10 cellular contexts compared by ENCODE assay signal in genomic region chr1:2416403-2416802, GRCh38. TPM values are rescaled to one million over a fixed set of nuclear protein-coding genes. Genes with fewer than 3 reads are reported as not detected.
DNase-seq lines count a peak whose midpoint lies in the region; ATAC-seq lines count a peak whose summit lies in the region.
"Had no signal": no experiment of that assay in that cellular context is flagged by ENCODE, and none has a peak within 500 bp of the region (broad histone marks: within the 10 kb centered on the region; RNA-seq: fewer than 3 reads in every experiment).

No MANE protein-coding gene starts in this region.

- intact Hi-C loops in activated CD4-positive, alpha-beta T cell treated with anti-CD3 and anti-CD28 coated beads for 36 hours (cut with DNase I, micrococcal nuclease) = no loop called here

- no peak for ATAC-seq in activated CD4-positive, alpha-beta T cell treated with anti-CD3 and anti-CD28 coated beads for 36 hours
- peak; percentile 2 for ATAC-seq in stimulated activated naive CD8-positive, alpha-beta T cell treated with anti-CD3 and anti-CD28 coated beads, Interleukin-15, amount 100 ng/mL, for 72 hours
- ATAC-seq in HG02870 (IDR thresholded peaks at IDR 0.05; ENCODE audit: unreplicated experiment) (no peak), HG03460 (IDR thresholded peaks at IDR 0.05; ENCODE audit: unreplicated experiment) (no peak)
- ATAC-seq: pancreas had no signal

- no peaks in the 10 kb centered on the region for H3K36me3 Mint-ChIP-seq in activated CD4-positive, alpha-beta T cell treated with anti-CD3 and anti-CD28 coated beads for 36 hours (ENCODE audit: low read depth)

- H3K9me3 Mint-ChIP-seq in activated CD4-positive, alpha-beta T cell treated with anti-CD3 and anti-CD28 coated beads for 36 hours (ENCODE audit: low read depth) = no peaks in the 10 kb centered on the region
- no peaks in the 10 kb centered on the region for H3K9me3 Mint-ChIP-seq in stimulated activated naive CD8-positive, alpha-beta T cell treated with anti-CD3 and anti-CD28 coated beads, Interleukin-15, amount 100 ng/mL, for 72 hours

- POLR2A ChIA-PET in activated CD4-positive, alpha-beta T cell treated with anti-CD3 and anti-CD28 coated beads for 36 hours (lab: Charles Lee) = interaction anchor here (1.0 kb wide), 1 partner anchor 169 kb away, joined by 4 read pairs; no protein-coding TSS in a partner anchor

- DNase-seq in activated CD4-positive, alpha-beta T cell treated with anti-CD3 and anti-CD28 coated beads for 36 hours = peak; percentile 59
- no peak for DNase-seq in activated CD4-positive, alpha-beta T cell treated with anti-CD3 and anti-CD28 coated beads for 1 hour
- peak; percentile 9 for DNase-seq in T-helper 22 cell (ENCODE audit: low read depth)
- peak; percentile 16 for DNase-seq in effector CD8-positive, alpha-beta T cell (lab: John Stamatoyannopoulos, UW)
- DNase-seq in stimulated activated naive CD8-positive, alpha-beta T cell treated with anti-CD3 and anti-CD28 coated beads, Interleukin-15, amount 100 ng/mL, for 72 hours = peak; percentile 8 to 45
- no peak for DNase-seq in effector CD4-positive, alpha-beta T cell
- DNase-seq: GOT3 had no signal

- peak overlapping the region; percentile 87 for H3K27ac Mint-ChIP-seq in activated CD4-positive, alpha-beta T cell treated with anti-CD3 and anti-CD28 coated beads for 36 hours
- peak overlapping the region in 1 of 2 donors; percentile 68 for H3K27ac Mint-ChIP-seq in stimulated activated naive CD8-positive, alpha-beta T cell treated with anti-CD3 and anti-CD28 coated beads, Interleukin-15, amount 100 ng/mL, for 72 hours

- CTCF ChIA-PET in activated CD4-positive, alpha-beta T cell treated with anti-CD3 and anti-CD28 coated beads for 36 hours (lab: Charles Lee) = interaction anchor here (0.6 to 1.4 kb wide), 8 partner anchors 11 to 505 kb away, joined by 3 to 8 read pairs (median 4); partner anchors contain the start of gene PANK4

- peak overlapping the region; percentile 83 for H3K4me3 Mint-ChIP-seq in activated CD4-positive, alpha-beta T cell treated with anti-CD3 and anti-CD28 coated beads for 36 hours
- peak overlapping the region; percentile 98 for H3K4me3 Mint-ChIP-seq in stimulated activated naive CD8-positive, alpha-beta T cell treated with anti-CD3 and anti-CD28 coated beads, Interleukin-15, amount 100 ng/mL, for 72 hours

- H3K4me1 Mint-ChIP-seq in activated CD4-positive, alpha-beta T cell treated with anti-CD3 and anti-CD28 coated beads for 36 hours = peaks cover 32% of the 10 kb centered on the region
- peaks cover 58% of the 10 kb centered on the region for H3K4me1 Mint-ChIP-seq in stimulated activated naive CD8-positive, alpha-beta T cell treated with anti-CD3 and anti-CD28 coated beads, Interleukin-15, amount 100 ng/mL, for 72 hours

- no peaks in the 10 kb centered on the region for H3K27me3 Mint-ChIP-seq in activated CD4-positive, alpha-beta T cell treated with anti-CD3 and anti-CD28 coated beads for 36 hours
- H3K27me3 Mint-ChIP-seq in stimulated activated naive CD8-positive, alpha-beta T cell treated with anti-CD3 and anti-CD28 coated beads, Interleukin-15, amount 100 ng/mL, for 72 hours = no peaks in the 10 kb centered on the region

RNA-seq across cellular contexts. Expression of gene PEX10, which starts 4.0 kb away (rescaled TPM):
- 10 to 100 TPM; 15.1 to 17.7 TPM for total RNA-seq in activated CD4-positive, alpha-beta T cell treated with anti-CD3 and anti-CD28 coated beads for 36 hours

RNA-seq across cellular contexts. Expression of gene RER1, which starts 24.8 kb away (rescaled TPM):
- total RNA-seq in activated CD4-positive, alpha-beta T cell treated with anti-CD3 and anti-CD28 coated beads for 36 hours = 100 to 1,000 TPM; 146 to 152 TPM

RNA-seq across cellular contexts. Expression of gene MORN1, which starts 25.0 kb away (rescaled TPM):
- 1 to 10 TPM; 5.1 to 6.1 TPM for total RNA-seq in activated CD4-positive, alpha-beta T cell treated with anti-CD3 and anti-CD28 coated beads for 36 hours

RNA-seq across cellular contexts. Expression of gene PLCH2, which starts 59.7 kb away (rescaled TPM):
- 1 to 10 TPM; 5.1 to 6.3 TPM for total RNA-seq in activated CD4-positive, alpha-beta T cell treated with anti-CD3 and anti-CD28 coated beads for 36 hours

Comparison
In these comparisons a context has a peak if more than half of its experiments do, and no peak if none do; other contexts are left out.
1. DNase-seq: peak in activated CD4-positive, alpha-beta T cell treated with anti-CD3 and anti-CD28 coated beads for 36 hours (single experiment), T-helper 22 cell (single experiment), effector CD8-positive, alpha-beta T cell (single experiment) and stimulated activated naive CD8-positive, alpha-beta T cell treated with anti-CD3 and anti-CD28 coated beads, Interleukin-15, amount 100 ng/mL, for 72 hours (2 of 2); none in activated CD4-positive, alpha-beta T cell treated with anti-CD3 and anti-CD28 coated beads for 1 hour (single experiment) and effector CD4-positive, alpha-beta T cell (single experiment).